In the genomic region with DNA sequence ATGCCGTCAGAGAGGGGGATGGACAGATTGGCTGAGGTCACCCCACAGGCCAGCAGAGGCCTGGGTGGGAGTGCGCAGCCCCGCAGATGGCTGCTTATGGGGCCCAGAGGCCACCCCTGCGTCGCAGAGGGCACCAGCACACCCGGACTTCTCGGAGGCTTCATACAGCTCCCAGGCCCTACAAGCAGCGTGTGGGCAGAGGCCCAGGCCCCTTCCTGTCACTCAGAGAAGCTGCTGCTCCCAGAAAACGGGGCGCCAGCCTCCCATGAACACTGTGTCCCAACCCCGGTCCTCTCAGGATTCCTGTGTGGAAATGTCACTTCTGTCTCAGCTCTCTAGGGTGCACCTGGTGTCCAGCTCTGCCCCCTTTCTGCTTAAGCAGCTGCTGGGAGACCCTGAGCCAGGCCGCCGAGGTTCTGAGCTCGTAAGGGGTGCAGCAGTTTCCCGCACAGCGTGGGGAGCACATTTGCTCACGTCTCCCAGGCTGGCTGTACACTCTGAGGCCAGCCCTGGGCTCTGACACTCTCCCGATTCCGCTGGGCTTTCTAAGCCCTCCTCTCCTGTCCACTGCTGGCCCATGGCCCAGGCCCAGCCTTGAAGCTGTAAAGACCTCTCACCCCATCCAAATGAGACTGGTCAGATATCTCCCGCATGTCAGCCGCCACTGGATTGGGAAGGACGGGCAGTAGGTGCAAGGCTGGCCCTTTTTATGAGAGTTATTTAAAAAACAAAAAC, we compare ENCODE assay signal across 14 cellular contexts. TPM values are rescaled to one million over a fixed set of nuclear protein-coding genes. Genes with fewer than 3 reads are reported as not detected.
DNase-seq lines count a peak whose midpoint lies in the region; ATAC-seq and TF ChIP-seq lines count a peak whose summit lies in the region.
"Had no signal": no experiment of that assay in that cellular context is flagged by ENCODE, and none has a peak within 500 bp of the region (broad histone marks: within the 10 kb centered on the region; RNA-seq: fewer than 3 reads in every experiment).

No MANE protein-coding gene starts in this region.

- WGBS in esophagus squamous epithelium, 2 donors: 75 to 97% methylated on average over 7 to 16 of the region's 22 CpGs
- 43 to 66% (median 57%) methylated on average over 22 of the region's 22 CpGs for WGBS in psoas muscle, 3 donors

- H3K9me3 ChIP-seq in esophagus squamous epithelium (no peaks in the 10 kb centered on the region), psoas muscle (no peaks in the 10 kb centered on the region), upper lobe of right lung (no peaks in the 10 kb centered on the region)
- H3K9me3 ChIP-seq: left lung, SJSA1 had no signal

- no peak for TF ChIP-seq CTCF in esophagus squamous epithelium (IDR thresholded peaks at IDR 0.05)
- TF ChIP-seq CTCF in psoas muscle (IDR thresholded peaks at IDR 0.05): no peak
- no peak for TF ChIP-seq CTCF in upper lobe of right lung (IDR thresholded peaks at IDR 0.05)

- ATAC-seq in psoas muscle (no peak), upper lobe of right lung (no peak), GM21515 (IDR thresholded peaks at IDR 0.05; ENCODE audit: unreplicated experiment) (no peak), HG02571 (IDR thresholded peaks at IDR 0.05; ENCODE audit: unreplicated experiment) (no peak)
- ATAC-seq: effector memory CD8-positive, alpha-beta T cell; HCT116; left lung had no signal

- H3K4me3 ChIP-seq in esophagus squamous epithelium: no peak overlapping the region
- H3K4me3 ChIP-seq in psoas muscle: no peak overlapping the region
- H3K4me3 ChIP-seq in upper lobe of right lung: no peak overlapping the region
- H3K4me3 ChIP-seq: left lung, SJSA1 had no signal

- H3K27me3 ChIP-seq in esophagus squamous epithelium: no peaks in the 10 kb centered on the region
- H3K27me3 ChIP-seq in psoas muscle (ENCODE audit: insufficient read depth in 3 of 3, low read length in 2 of 3): no peaks in the 10 kb centered on the region
- no peaks in the 10 kb centered on the region for H3K27me3 ChIP-seq in upper lobe of right lung
- H3K27me3 ChIP-seq: SJSA1 had no signal

- no peak for TF ChIP-seq POLR2A in esophagus squamous epithelium (IDR thresholded peaks at IDR 0.05)

- no peak for DNase-seq in esophagus squamous epithelium (lab: John Stamatoyannopoulos, UW)
- peak in 1 of 2 donors; percentile 52 for DNase-seq in psoas muscle
- no peak for DNase-seq in upper lobe of right lung
- DNase-seq in HUDEP-2 (lab: John Stamatoyannopoulos, UW; ENCODE audit: unreplicated experiment in 76 of 76): no peak
- DNase-seq: activated CD4-positive, alpha-beta T cell treated with anti-CD3 and anti-CD28 coated beads, Interleukin-2, amount 10 ng/mL, durations not matched to agents 24 days and 14 days; activated T-cell treated with anti-CD3 and anti-CD28 coated beads for 4 hours; DMS153; effector memory CD8-positive, alpha-beta T cell had no signal

- H3K4me1 ChIP-seq in esophagus squamous epithelium (peaks cover 19 to 99% (median 49%) of the 10 kb centered on the region in 3 donors), psoas muscle (peaks cover 66% of the 10 kb centered on the region), upper lobe of right lung (peaks cover 70% of the 10 kb centered on the region)
- H3K4me1 ChIP-seq: SJSA1 had no signal

- H3K36me3 ChIP-seq in esophagus squamous epithelium (no peaks in the 10 kb centered on the region), psoas muscle (ENCODE audit: insufficient read depth in 1 of 2, low read depth in 1 of 2) (no peaks in the 10 kb centered on the region), upper lobe of right lung (no peaks in the 10 kb centered on the region)
- H3K36me3 ChIP-seq: left lung, SJSA1 had no signal

- intact Hi-C loops in esophagus squamous epithelium (cut with DNase I): no loop called here
- intact Hi-C loops in psoas muscle (cut with DNase I): no loop called here
- intact Hi-C loops in upper lobe of right lung (cut with DNase I): no loop called here

- peak overlapping the region; percentile 1 for H3K27ac ChIP-seq in angular gyrus (ENCODE audit: low read depth, low read length)
- H3K27ac ChIP-seq in esophagus squamous epithelium: peak overlapping the region; percentile 47 to 90 (median 76)
- peak overlapping the region; percentile 68 for H3K27ac ChIP-seq in psoas muscle
- peak overlapping the region; percentile 83 for H3K27ac ChIP-seq in upper lobe of right lung
- H3K27ac ChIP-seq: SJSA1 had no signal

RNA-seq across cellular contexts. Expression of gene GPR146, which starts 6.8 kb away (rescaled TPM):
- total RNA-seq in esophagus squamous epithelium (10 to 100 TPM in 1 of 4 donors, 1 to 10 TPM in 3; 1.1 to 12.8 (median 3.5) TPM), psoas muscle (10 to 100 TPM in 1 of 4 donors, 1 to 10 TPM in 3; 5.0 to 12.1 (median 7.5) TPM), upper lobe of right lung (40.0 TPM)
- 10 to 100 TPM in 1 of 3 donors, 1 to 10 TPM in 2; 9.4 to 14.0 (median 9.9) TPM for polyA plus RNA-seq in psoas muscle

RNA-seq across cellular contexts. Expression of gene GPER1, which starts 36.8 kb away (rescaled TPM):
- 1 to 10 TPM in 3 of 4 donors, under 1 TPM in 1; 0.87 to 2.3 (median 1.5) TPM for total RNA-seq in esophagus squamous epithelium
- 1 to 10 TPM; 1.1 to 3.1 (median 1.5) TPM for total RNA-seq in psoas muscle
- polyA plus RNA-seq in psoas muscle: 1 to 10 TPM in 2 of 3 donors, under 1 TPM in 1; 0.90 to 1.5 (median 1.4) TPM
- total RNA-seq in upper lobe of right lung: 11.1 TPM
- total RNA-seq: activated CD4-positive, alpha-beta T cell treated with anti-CD3 and anti-CD28 coated beads, Interleukin-2, amount 10 ng/mL, durations not matched to agents 24 days and 14 days; SJSA1 had no signal

Comparison
In these comparisons a context has a peak if more than half of its experiments do, and no peak if none do; other contexts are left out.
1. H3K27ac ChIP-seq: peak in every context shown above with its lines; median percentile 83 in upper lobe of right lung; 76 in esophagus squamous epithelium; 68 in psoas muscle; 1 in angular gyrus.